ENCODE assay signal across 27 cellular contexts in the genomic region with DNA sequence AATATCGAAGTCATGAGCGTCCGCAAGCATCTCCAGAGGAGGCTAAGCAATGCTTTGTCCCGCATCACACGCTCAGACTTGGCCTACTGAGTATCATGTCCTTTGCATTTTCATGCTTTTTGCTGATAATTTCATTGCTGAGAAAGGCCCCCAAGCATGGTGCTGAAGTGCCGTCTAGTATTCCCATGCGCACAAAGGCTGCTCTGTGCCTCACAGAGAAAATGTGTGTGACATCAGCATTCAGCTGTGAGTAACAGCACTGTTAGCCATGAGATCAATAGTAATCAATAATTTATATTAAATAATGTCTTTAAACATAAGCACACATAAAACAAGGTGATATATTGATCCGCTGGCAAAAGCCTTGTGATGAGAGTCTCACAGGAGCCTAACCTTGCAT.
"Had no signal": no experiment of that assay in that cellular context is flagged by ENCODE, and none has a peak within 500 bp of the region (broad histone marks: within the 10 kb centered on the region; RNA-seq: fewer than 3 reads in every experiment).

No MANE protein-coding gene starts in this region.

- H3K4me3 ChIP-seq: lower lobe of right lung, ovary, SK-N-MC, thoracic aorta, upper lobe of left lung had no signal

- DNase-seq: activated CD4-positive, alpha-beta memory T cell treated with anti-CD3 and anti-CD28 coated beads, Interleukin-2, amount 10 ng/mL, durations not matched to agents 7 days and 5 days; activated CD4-positive, alpha-beta T cell treated with anti-CD3 and anti-CD28 coated beads, Interleukin-2, amount 10 ng/mL, durations not matched to agents 24 days and 14 days; activated gamma-delta T cell; aorta; brain microvascular endothelial cell; caudate nucleus; dermis blood vessel endothelial cell; effector memory CD4-positive, alpha-beta T cell; hypothalamus; lower lobe of right lung; mesendoderm; naive thymus-derived CD4-positive, alpha-beta T cell; ovary; small intestine; stimulated activated CD4-positive, alpha-beta T cell treated with anti-CD3 and anti-CD28 coated beads, Interleukin-15, amount 100 ng/mL, for 24 hours; SW 1271; T-helper 17 cell; upper lobe of left lung had no signal

- H3K9me3 Mint-ChIP-seq: activated CD4-positive, alpha-beta memory T cell treated with anti-CD3 and anti-CD28 coated beads, Interleukin-2, amount 10 ng/mL, durations not matched to agents 7 days and 5 days; activated CD4-positive, alpha-beta T cell treated with anti-CD3 and anti-CD28 coated beads, Interleukin-2, amount 10 ng/mL, durations not matched to agents 24 days and 14 days; activated naive CD4-positive, alpha-beta T cell treated with anti-CD3 and anti-CD28 coated beads, Interleukin-2, amount 50 U/mL, for 72 hours; activated T-helper 1 cell treated with anti-CD3 and anti-CD28 coated beads, Interleukin-12 subunit alpha, Interleukin-12 subunit beta, Interleukin-2, Interleukin-4 antibody, amounts not matched to agents 30 ng/mL and 10 ng/mL and 1 ng/mL, durations not matched to agents 14 hours and 24 hours and 36 hours; naive thymus-derived CD4-positive, alpha-beta T cell; stimulated activated memory B cell treated with anti-CD40 and anti-IgM and Interleukin-4, amounts not matched to agents 10 μg/mL and 1 μg/mL and 100 μg/mL, for 72 hours had no signal

- ATAC-seq: activated CD4-positive, CD25-positive, alpha-beta regulatory T cell treated with anti-CD3 and anti-CD28 coated beads, Interleukin-2, amount 50 U/mL, for 24 hours; activated naive CD4-positive, alpha-beta T cell treated with anti-CD3 and anti-CD28 coated beads, Interleukin-2, amount 50 U/mL, for 72 hours; esophagus mucosa; lower lobe of right lung; naive thymus-derived CD4-positive, alpha-beta T cell; sciatic nerve; stimulated activated memory B cell treated with anti-CD40 and anti-IgM and Interleukin-4, amounts not matched to agents 10 μg/mL and 1 μg/mL and 100 μg/mL, for 72 hours; T-helper 17 cell had no signal

- H3K27ac ChIP-seq: brain microvascular endothelial cell, lower lobe of right lung, ovary, SK-N-MC, thoracic aorta, upper lobe of left lung, VCaP had no signal

- H3K27ac Mint-ChIP-seq: activated CD4-positive, alpha-beta memory T cell treated with anti-CD3 and anti-CD28 coated beads, Interleukin-2, amount 10 ng/mL, durations not matched to agents 7 days and 5 days; activated CD4-positive, alpha-beta T cell treated with anti-CD3 and anti-CD28 coated beads, Interleukin-2, amount 10 ng/mL, durations not matched to agents 24 days and 14 days; activated naive CD4-positive, alpha-beta T cell treated with anti-CD3 and anti-CD28 coated beads, Interleukin-2, amount 50 U/mL, for 72 hours; activated T-helper 1 cell treated with anti-CD3 and anti-CD28 coated beads, Interleukin-12 subunit alpha, Interleukin-12 subunit beta, Interleukin-2, Interleukin-4 antibody, amounts not matched to agents 30 ng/mL and 10 ng/mL and 1 ng/mL, durations not matched to agents 14 hours and 24 hours and 36 hours; naive thymus-derived CD4-positive, alpha-beta T cell; stimulated activated memory B cell treated with anti-CD40 and anti-IgM and Interleukin-4, amounts not matched to agents 10 μg/mL and 1 μg/mL and 100 μg/mL, for 72 hours; T-helper 17 cell had no signal

- H3K4me1 Mint-ChIP-seq: activated CD4-positive, alpha-beta memory T cell treated with anti-CD3 and anti-CD28 coated beads, Interleukin-2, amount 10 ng/mL, durations not matched to agents 7 days and 5 days; stimulated activated memory B cell treated with anti-CD40 and anti-IgM and Interleukin-4, amounts not matched to agents 10 μg/mL and 1 μg/mL and 100 μg/mL, for 72 hours had no signal

- H3K4me3 Mint-ChIP-seq: activated CD4-positive, alpha-beta memory T cell treated with anti-CD3 and anti-CD28 coated beads, Interleukin-2, amount 10 ng/mL, durations not matched to agents 7 days and 5 days; activated CD4-positive, alpha-beta T cell treated with anti-CD3 and anti-CD28 coated beads, Interleukin-2, amount 10 ng/mL, durations not matched to agents 24 days and 14 days; activated T-helper 1 cell treated with anti-CD3 and anti-CD28 coated beads, Interleukin-12 subunit alpha, Interleukin-12 subunit beta, Interleukin-2, Interleukin-4 antibody, amounts not matched to agents 30 ng/mL and 10 ng/mL and 1 ng/mL, durations not matched to agents 14 hours and 24 hours and 36 hours; naive thymus-derived CD4-positive, alpha-beta T cell; stimulated activated memory B cell treated with anti-CD40 and anti-IgM and Interleukin-4, amounts not matched to agents 10 μg/mL and 1 μg/mL and 100 μg/mL, for 72 hours; T-helper 17 cell had no signal

- H3K36me3 Mint-ChIP-seq: activated naive CD4-positive, alpha-beta T cell treated with anti-CD3 and anti-CD28 coated beads, Interleukin-2, amount 50 U/mL, for 72 hours; naive thymus-derived CD4-positive, alpha-beta T cell; stimulated activated memory B cell treated with anti-CD40 and anti-IgM and Interleukin-4, amounts not matched to agents 10 μg/mL and 1 μg/mL and 100 μg/mL, for 72 hours had no signal
